Comparison of ENCODE assay signal across 11 cellular contexts in genomic region chr5:151219789-151220188, GRCh38. TPM values are rescaled to one million over a fixed set of nuclear protein-coding genes. Genes with fewer than 3 reads are reported as not detected.
DNase-seq lines count a peak whose midpoint lies in the region; TF ChIP-seq lines count a peak whose summit lies in the region.
"Had no signal": no experiment of that assay in that cellular context is flagged by ENCODE, and none has a peak within 500 bp of the region (broad histone marks: within the 10 kb centered on the region; RNA-seq: fewer than 3 reads in every experiment).

No MANE protein-coding gene starts in this region.

- H3K36me3 ChIP-seq in Karpas-422 (ENCODE audit: insufficient read depth, low read length): peaks cover 8% of the 10 kb centered on the region; the same call in 1 of the 2 replicates
- peaks cover 6% of the 10 kb centered on the region for H3K36me3 ChIP-seq in effector memory CD4-positive, alpha-beta T cell (ENCODE audit: control insufficient read depth, insufficient read depth, low read length)

- peak; percentile 43 for TF ChIP-seq CTCF in retinal pigment epithelial cell (conservative IDR thresholded peaks at IDR 0.05; ENCODE audit: low read depth, low read length)

- no peaks in the 10 kb centered on the region for H3K9me2 ChIP-seq in Karpas-422 (replicated peaks; ENCODE audit: insufficient read depth, low read length)

- peaks cover 67% of the 10 kb centered on the region for H3K79me2 ChIP-seq in Karpas-422 (ENCODE audit: low read length)

- H2AFZ ChIP-seq in Karpas-422 (ENCODE audit: low read length): no peak overlapping the region

- H3K4me1 ChIP-seq in Karpas-422 (ENCODE audit: low read length): peaks cover 97% of the 10 kb centered on the region
- peaks cover 63% of the 10 kb centered on the region for H3K4me1 ChIP-seq in effector memory CD4-positive, alpha-beta T cell (ENCODE audit: control insufficient read depth, insufficient read depth, low read length, poor library complexity, severe bottlenecking)

- H3K27ac ChIP-seq in Karpas-422 (ENCODE audit: low read length): peak overlapping the region; percentile 100
- peak overlapping the region; percentile 97 for H3K27ac ChIP-seq in effector memory CD4-positive, alpha-beta T cell (ENCODE audit: insufficient read depth, low read length, poor library complexity, severe bottlenecking)
- H3K27ac ChIP-seq: dorsolateral prefrontal cortex had no signal

- H3K4me3 ChIP-seq in Karpas-422 (ENCODE audit: low read length) (peak overlapping the region; percentile 86; the same call in 1 of the 2 replicates), retinal pigment epithelial cell (ENCODE audit: low read length) (no peak overlapping the region)
- H3K4me3 ChIP-seq in effector memory CD4-positive, alpha-beta T cell (ENCODE audit: insufficient read depth, low read depth, low read length, poor library complexity, severe bottlenecking): no peak overlapping the region
- H3K4me3 ChIP-seq: dorsolateral prefrontal cortex had no signal

- H3K9ac ChIP-seq in Karpas-422 (ENCODE audit: low read length): peak overlapping the region; percentile 98

- peak overlapping the region; percentile 76 for H3K4me2 ChIP-seq in Karpas-422 (ENCODE audit: low read depth, low read length, poor library complexity, severe bottlenecking)

- H3K27me3 ChIP-seq in Karpas-422 (ENCODE audit: low read length): no peaks in the 10 kb centered on the region
- no peaks in the 10 kb centered on the region for H3K27me3 ChIP-seq in effector memory CD4-positive, alpha-beta T cell (replicated peaks; ENCODE audit: control insufficient read depth, insufficient read depth, low read length, poor library complexity, severe bottlenecking)
- H3K27me3 ChIP-seq: dorsolateral prefrontal cortex had no signal

- H3K9me3 ChIP-seq in Karpas-422 (ENCODE audit: low read length): no peaks in the 10 kb centered on the region
- H3K9me3 ChIP-seq in effector memory CD4-positive, alpha-beta T cell (ENCODE audit: control insufficient read depth, low read length): no peaks in the 10 kb centered on the region

- DNase-seq in DMS 273 (lab: John Stamatoyannopoulos, UW; ENCODE audit: unreplicated experiment) (peak; percentile 18), DMS 273 treated with DMSO at 0.1 percent for 48 hours (lab: John Stamatoyannopoulos, UW) (no peak), Karpas-422 (peak; percentile 71), retinal pigment epithelial cell (ENCODE audit: low read depth) (no peak), amniotic stem cell (lab: John Stamatoyannopoulos, UW) (no peak), NCI-H82 treated with DMSO at 0.1 percent for 48 hours (lab: John Stamatoyannopoulos, UW; ENCODE audit: unreplicated experiment) (no peak), hippocampal formation (lab: John Stamatoyannopoulos, UW) (no peak)
- DNase-seq in effector memory CD4-positive, alpha-beta T cell: no peak
- DNase-seq: 8988T, dorsolateral prefrontal cortex, NCI-H1417 treated with DMSO at 0.1 percent for 48 hours had no signal

- H4K20me1 ChIP-seq in Karpas-422 (ENCODE audit: insufficient read depth, low read depth, low read length): no peaks in the 10 kb centered on the region

RNA-seq across cellular contexts. Expression of gene CCDC69, which starts 4.1 kb away (rescaled TPM):
- total RNA-seq in Karpas-422 (2014; rRNA removed; shearing (Covaris generic); ENCODE audit: low replicate concordance): 241 and 291 TPM in 2 replicates

RNA-seq across cellular contexts. Expression of gene GM2A, which starts 33.2 kb away (rescaled TPM):
- 132 and 133 TPM in 2 replicates for total RNA-seq in Karpas-422 (2014; rRNA removed; shearing (Covaris generic); ENCODE audit: low replicate concordance)

Comparison
In these comparisons a context has a peak if more than half of its experiments do, and no peak if none do; other contexts are left out.
1. DNase-seq: peak in DMS 273 (single experiment) and Karpas-422 (single experiment); none in DMS 273 treated with DMSO at 0.1 percent for 48 hours (single experiment), effector memory CD4-positive, alpha-beta T cell (0 of 3), retinal pigment epithelial cell (single experiment), amniotic stem cell (single experiment), NCI-H82 treated with DMSO at 0.1 percent for 48 hours (single experiment) and hippocampal formation (0 of 2).